ENCODE assay signal across 21 cellular contexts in genomic region chr1:178682886-178683285, GRCh38. TPM values are rescaled to one million over a fixed set of nuclear protein-coding genes. Genes with fewer than 3 reads are reported as not detected.
DNase-seq lines count a peak whose midpoint lies in the region; ATAC-seq, FAIRE-seq and TF ChIP-seq lines count a peak whose summit lies in the region.
"Had no signal": no experiment of that assay in that cellular context is flagged by ENCODE, and none has a peak within 500 bp of the region (broad histone marks: within the 10 kb centered on the region; RNA-seq: fewer than 3 reads in every experiment).

No MANE protein-coding gene starts in this region.

- no peak overlapping the region for H3K4me2 ChIP-seq in OCI-LY1 (ENCODE audit: low read length)
- H3K4me2 ChIP-seq: BLaER1, GM23338, SK-N-SH had no signal

- ATAC-seq in GM18868 (IDR thresholded peaks at IDR 0.05; ENCODE audit: unreplicated experiment) = no peak
- ATAC-seq: GM23338 had no signal

- no peak overlapping the region for H3K4me3 ChIP-seq in OCI-LY1 (ENCODE audit: low read depth, low read length, poor library complexity, severe bottlenecking)
- H3K4me3 ChIP-seq: BLaER1, GM23338, HAP-1 had no signal

- H3K27ac ChIP-seq in OCI-LY1 (ENCODE audit: low read depth, low read length, poor library complexity, severe bottlenecking) = peak overlapping the region; percentile 62
- H3K27ac ChIP-seq: BLaER1 had no signal

- no peaks in the 10 kb centered on the region for H3F3A ChIP-seq in OCI-LY1 (ENCODE audit: insufficient read depth, low read length)

- TF ChIP-seq CTCF in D721Med (IDR thresholded peaks at IDR 0.05; ENCODE audit: insufficient read depth, missing control alignments) (no peak), OCI-LY1 (IDR thresholded peaks at IDR 0.05; ENCODE audit: low read length) (no peak)

- DNase-seq in D721Med (ENCODE audit: insufficient read length, low spot score) = no peak
- peak; percentile 33 for DNase-seq in dermis blood vessel endothelial cell
- DNase-seq in lung microvascular endothelial cell (ENCODE audit: low read depth in 2 of 2) = peak; percentile 16 to 79
- DNase-seq in NCI-H82 treated with DMSO at 0.1 percent for 48 hours (lab: John Stamatoyannopoulos, UW; ENCODE audit: unreplicated experiment) = no peak
- no peak for DNase-seq in hippocampal formation (lab: John Stamatoyannopoulos, UW)
- DNase-seq in activated T-cell treated with anti-CD3 and anti-CD28 coated beads, Interleukin-2, amount 50 U/mL, for 1 hour = no peak
- DNase-seq: Caco-2; CD4-positive, alpha-beta memory T cell; DMS153; NCI-H1694 treated with DMSO at 0.1 percent for 48 hours; NCI-H2081 treated with DMSO at 0.1 percent for 48 hours; NCI-H2171 treated with DMSO at 0.1 percent for 48 hours; NCI-H524 treated with DMSO at 0.1 percent for 48 hours; SHP77 treated with DMSO at 0.1 percent for 48 hours; SK-N-SH had no signal

- peak; percentile 63 for FAIRE-seq in D721Med (lab: Jason Lieb, UNC)
- FAIRE-seq: GM12891 had no signal

- no peaks in the 10 kb centered on the region for H3K9me2 ChIP-seq in OCI-LY1 (ENCODE audit: low read depth, low read length)
- H3K9me2 ChIP-seq: SK-N-SH had no signal

- H3K4me1 ChIP-seq in OCI-LY1 (ENCODE audit: insufficient read depth, low read length, severe bottlenecking) = peaks cover 60% of the 10 kb centered on the region
- H3K4me1 ChIP-seq: HAP-1 had no signal

- H3K27me3 ChIP-seq in OCI-LY1 (ENCODE audit: insufficient read depth, low read length) = no peaks in the 10 kb centered on the region
- H3K27me3 ChIP-seq: BLaER1 had no signal

- H3K9ac ChIP-seq in OCI-LY1 (ENCODE audit: low read length) = no peak overlapping the region
- H3K9ac ChIP-seq: BLaER1, SK-N-SH had no signal

- no peaks in the 10 kb centered on the region for H4K20me1 ChIP-seq in OCI-LY1 (ENCODE audit: insufficient read depth, low read length)
- H4K20me1 ChIP-seq: BLaER1 had no signal

- H3K9me3 ChIP-seq in OCI-LY1 (ENCODE audit: low read length) = peaks cover 7% of the 10 kb centered on the region; the same call in 1 of the 2 replicates
- H3K9me3 ChIP-seq: BLaER1, Caco-2, HAP-1, SK-N-SH had no signal

- H3K79me2 ChIP-seq in OCI-LY1 (ENCODE audit: insufficient read depth, low read length) = peaks cover 69% of the 10 kb centered on the region

- H2AFZ ChIP-seq in OCI-LY1 (ENCODE audit: low read length) = no peak overlapping the region

- peaks cover 89% of the 10 kb centered on the region for H3K36me3 ChIP-seq in OCI-LY1 (ENCODE audit: insufficient read depth, low read length)
- H3K36me3 ChIP-seq: BLaER1, HAP-1 had no signal

RNA-seq across cellular contexts. Expression of gene RALGPS2, which starts 42.2 kb away (rescaled TPM):
- total RNA-seq in dermis blood vessel endothelial cell = 38.5 and 57.9 TPM in 2 replicates
- total RNA-seq in lung microvascular endothelial cell = 17.9 and 19.4 TPM in 2 replicates

Comparison
In these comparisons a context has a peak if more than half of its experiments do, and no peak if none do; other contexts are left out.
1. DNase-seq: peak in dermis blood vessel endothelial cell (single experiment) and lung microvascular endothelial cell (2 of 2); none in D721Med (single experiment), NCI-H82 treated with DMSO at 0.1 percent for 48 hours (single experiment), hippocampal formation (0 of 2) and activated T-cell treated with anti-CD3 and anti-CD28 coated beads, Interleukin-2, amount 50 U/mL, for 1 hour (single experiment).